Comparison of ENCODE assay signal across 13 cellular contexts in genomic region chr18:9337875-9338274, GRCh38. TPM values are rescaled to one million over a fixed set of nuclear protein-coding genes. Genes with fewer than 3 reads are reported as not detected.
A peak's percentile ranks its signal among the peaks of the same experiment; 100 is the strongest.
DNase-seq lines count a peak whose midpoint lies in the region; ATAC-seq and TF ChIP-seq lines count a peak whose summit lies in the region.
"Had no signal": no experiment of that assay in that cellular context is flagged by ENCODE, and none has a peak within 500 bp of the region (broad histone marks: within the 10 kb centered on the region; RNA-seq: fewer than 3 reads in every experiment).

No MANE protein-coding gene starts in this region.

- H3K9me3 ChIP-seq in CD4-positive, alpha-beta T cell (ENCODE audit: control insufficient read depth, low read length) = no peaks in the 10 kb centered on the region
- H3K9me3 ChIP-seq in OCI-LY3 (ENCODE audit: insufficient read depth, low read length) (no peaks in the 10 kb centered on the region), left ventricle myocardium inferior (replicated peaks) (no peaks in the 10 kb centered on the region)

- no peaks in the 10 kb centered on the region for H4K20me1 ChIP-seq in OCI-LY3 (ENCODE audit: insufficient read depth, low read length)

- no peak overlapping the region for H3K27ac Mint-ChIP-seq in CD4-positive, alpha-beta T cell
- H3K27ac Mint-ChIP-seq in dendritic cell treated with granulocyte-macrophage colony-stimulating factor and Interleukin-4, amounts not matched to agents 40 ng/mL and 50 ng/mL, for 4 days = peak overlapping the region; percentile 30
- H3K27ac Mint-ChIP-seq: GM23338 had no signal

- POLR2A ChIA-PET in CD4-positive, alpha-beta T cell (lab: Charles Lee) = interaction anchor here (0.6 to 0.8 kb wide), 2 partner anchors 199 to 234 kb away, joined by 3 read pairs; no protein-coding TSS in a partner anchor

- TF ChIP-seq CTCF in CD4-positive, alpha-beta T cell (IDR thresholded peaks at IDR 0.05) = no peak
- TF ChIP-seq CTCF in OCI-LY3 (IDR thresholded peaks at IDR 0.05; ENCODE audit: low read depth, low read length) (no peak), left ventricle myocardium inferior (IDR thresholded peaks at IDR 0.05; ENCODE audit: borderline replicate concordance) (no peak)

- H3K4me1 ChIP-seq in OCI-LY3 (ENCODE audit: low read length) (peaks cover 14% of the 10 kb centered on the region), left ventricle myocardium inferior (peaks cover 25% of the 10 kb centered on the region)

- H3K4me1 Mint-ChIP-seq in CD4-positive, alpha-beta T cell (ENCODE audit: low read depth) = peaks cover 25% of the 10 kb centered on the region
- peaks cover 22% of the 10 kb centered on the region for H3K4me1 Mint-ChIP-seq in dendritic cell treated with granulocyte-macrophage colony-stimulating factor and Interleukin-4, amounts not matched to agents 40 ng/mL and 50 ng/mL, for 4 days (ENCODE audit: low read depth)

- H3K36me3 ChIP-seq in OCI-LY3 (replicated peaks; ENCODE audit: low read depth, low read length) = peaks cover 8% of the 10 kb centered on the region
- H3K36me3 ChIP-seq in left ventricle myocardium inferior = peaks cover 34% of the 10 kb centered on the region

- H3K27ac ChIP-seq in CD4-positive, alpha-beta T cell (ENCODE audit: low read depth, low read length) = no peak overlapping the region
- H3K27ac ChIP-seq in OCI-LY3 (ENCODE audit: low read length) = no peak overlapping the region
- H3K27ac ChIP-seq in left ventricle myocardium inferior (replicated peaks) = no peak overlapping the region
- H3K27ac ChIP-seq: C4-2B, dorsolateral prefrontal cortex had no signal

- no peaks in the 10 kb centered on the region for H3K27me3 Mint-ChIP-seq in CD4-positive, alpha-beta T cell
- H3K27me3 Mint-ChIP-seq in dendritic cell treated with granulocyte-macrophage colony-stimulating factor and Interleukin-4, amounts not matched to agents 40 ng/mL and 50 ng/mL, for 4 days = peaks cover 5% of the 10 kb centered on the region

- H3K9me3 Mint-ChIP-seq in CD4-positive, alpha-beta T cell = no peaks in the 10 kb centered on the region
- no peaks in the 10 kb centered on the region for H3K9me3 Mint-ChIP-seq in dendritic cell treated with granulocyte-macrophage colony-stimulating factor and Interleukin-4, amounts not matched to agents 40 ng/mL and 50 ng/mL, for 4 days
- H3K9me3 Mint-ChIP-seq: GM23338 had no signal

- peaks cover 13% of the 10 kb centered on the region; the same call in 1 of the 2 replicates for H3K79me2 ChIP-seq in OCI-LY3 (ENCODE audit: low read length)

- no peak for DNase-seq in CD4-positive, alpha-beta T cell
- DNase-seq in NCI-H748 (lab: John Stamatoyannopoulos, UW; ENCODE audit: unreplicated experiment) = no peak
- no peak for DNase-seq in activated effector memory CD4-positive, alpha-beta T cell treated with Interleukin-2 at 50 U/mL for 16 hours
- no peak for DNase-seq in NCI-H524 treated with DMSO at 0.1 percent for 48 hours (lab: John Stamatoyannopoulos, UW)
- no peak for DNase-seq in left ventricle myocardium inferior
- DNase-seq: dorsolateral prefrontal cortex, hypothalamus, NCI-H1092 had no signal

- ATAC-seq in CD4-positive, alpha-beta T cell (ENCODE audit: poor library complexity) = no peak
- peak; percentile 18 for ATAC-seq in GM19463 (IDR thresholded peaks at IDR 0.05; ENCODE audit: unreplicated experiment)
- ATAC-seq: GM23338 had no signal

- peak overlapping the region; percentile 11; the same call in 1 of the 2 replicates for H3K4me2 ChIP-seq in OCI-LY3 (ENCODE audit: low read length)
- H3K4me2 ChIP-seq: GM23338 had no signal

- H3K27me3 ChIP-seq in CD4-positive, alpha-beta T cell (ENCODE audit: control insufficient read depth, insufficient read depth, low read length) = no peaks in the 10 kb centered on the region
- H3K27me3 ChIP-seq in OCI-LY3 (ENCODE audit: low read depth, low read length) (no peaks in the 10 kb centered on the region), left ventricle myocardium inferior (ENCODE audit: low read depth) (no peaks in the 10 kb centered on the region)
- H3K27me3 ChIP-seq: dorsolateral prefrontal cortex had no signal

- intact Hi-C loops in CD4-positive, alpha-beta T cell (cut with DNase I, micrococcal nuclease) = loop anchor here (1.0 to 10.0 kb wide), 7 partner anchors 139 to 723 kb away; partner anchors contain the start of genes NDUFV2 (in 1 of the 2), PPP4R1 (in 1 of the 2) and VAPA (in 1 of the 2)
- intact Hi-C loops in dendritic cell treated with granulocyte-macrophage colony-stimulating factor and Interleukin-4, amounts not matched to agents 40 ng/mL and 50 ng/mL, for 4 days (cut with micrococcal nuclease) = loop anchor here (10.0 kb wide), 3 partner anchors 203 to 633 kb away; partner anchors contain the start of genes ANKRD12 and MTCL1
- intact Hi-C loops in left ventricle myocardium inferior (cut with micrococcal nuclease) = no loop called here

- H3K36me3 Mint-ChIP-seq in CD4-positive, alpha-beta T cell (ENCODE audit: low read depth) = peaks cover 37% of the 10 kb centered on the region
- peaks cover 30% of the 10 kb centered on the region for H3K36me3 Mint-ChIP-seq in dendritic cell treated with granulocyte-macrophage colony-stimulating factor and Interleukin-4, amounts not matched to agents 40 ng/mL and 50 ng/mL, for 4 days (ENCODE audit: low read depth)

- H2AFZ ChIP-seq in OCI-LY3 (ENCODE audit: low read depth, low read length) = no peak overlapping the region
- H2AFZ ChIP-seq: GM23338 had no signal

- H3K4me3 Mint-ChIP-seq in CD4-positive, alpha-beta T cell = peak overlapping the region; percentile 40
- H3K4me3 Mint-ChIP-seq in dendritic cell treated with granulocyte-macrophage colony-stimulating factor and Interleukin-4, amounts not matched to agents 40 ng/mL and 50 ng/mL, for 4 days = no peak overlapping the region
- H3K4me3 Mint-ChIP-seq: GM23338 had no signal

- no peak overlapping the region for H3K4me3 ChIP-seq in OCI-LY3 (ENCODE audit: low read length)
- H3K4me3 ChIP-seq in left ventricle myocardium inferior = no peak overlapping the region
- H3K4me3 ChIP-seq: dorsolateral prefrontal cortex, GM23338 had no signal

- H3K9ac ChIP-seq in OCI-LY3 (ENCODE audit: low read length) = no peak overlapping the region

- CTCF ChIA-PET in CD4-positive, alpha-beta T cell (lab: Charles Lee) = no interaction called here

RNA-seq across cellular contexts. Expression of gene TWSG1, which starts 3.3 kb away (rescaled TPM):
- total RNA-seq in CD4-positive, alpha-beta T cell = 1 to 10 TPM; 2.8 TPM
- 12.1 TPM for total RNA-seq in left ventricle myocardium inferior
